In genomic region chr19:19500975-19501644, GRCh38 we compare ENCODE assay signal across 28 cellular contexts.
"Had no signal": no experiment of that assay in that cellular context is flagged by ENCODE, and none has a peak within 500 bp of the region (broad histone marks: within the 10 kb centered on the region; RNA-seq: fewer than 3 reads in every experiment).

No MANE protein-coding gene starts in this region.

- H3K4me1 ChIP-seq: adrenal gland, SJCRH30 had no signal

- H3K27me3 Mint-ChIP-seq: activated CD4-positive, alpha-beta memory T cell treated with anti-CD3 and anti-CD28 coated beads for 36 hours; activated CD4-positive, alpha-beta T cell treated with anti-CD3 and anti-CD28 coated beads, Interleukin-2, amount 10 ng/mL, durations not matched to agents 7 days and 5 days; activated naive CD8-positive, alpha-beta T cell treated with anti-CD3 and anti-CD28 coated beads, Interleukin-2, amount 10 ng/mL, durations not matched to agents 7 days and 5 days; activated T-helper 17 cell treated with anti-CD3 and anti-CD28 coated beads, Interleukin-2, amount 50 U/mL, for 72 hours had no signal

- H3K4me3 ChIP-seq: adrenal gland, MG63, SJCRH30 had no signal

- H3K27me3 ChIP-seq: adrenal gland, SJCRH30 had no signal

- H3K27ac ChIP-seq: adrenal gland, SJCRH30 had no signal

- H3K9me3 Mint-ChIP-seq: activated CD4-positive, alpha-beta memory T cell treated with anti-CD3 and anti-CD28 coated beads for 36 hours; activated CD4-positive, alpha-beta T cell treated with anti-CD3 and anti-CD28 coated beads, Interleukin-2, amount 10 ng/mL, durations not matched to agents 7 days and 5 days; activated naive CD8-positive, alpha-beta T cell treated with anti-CD3 and anti-CD28 coated beads, Interleukin-2, amount 10 ng/mL, durations not matched to agents 7 days and 5 days; activated T-helper 17 cell treated with anti-CD3 and anti-CD28 coated beads, Interleukin-2, amount 50 U/mL, for 72 hours had no signal

- H3K4me1 Mint-ChIP-seq: activated CD4-positive, alpha-beta T cell treated with anti-CD3 and anti-CD28 coated beads, Interleukin-2, amount 10 ng/mL, durations not matched to agents 7 days and 5 days; activated naive CD8-positive, alpha-beta T cell treated with anti-CD3 and anti-CD28 coated beads, Interleukin-2, amount 10 ng/mL, durations not matched to agents 7 days and 5 days had no signal

- H3K9me3 ChIP-seq: adrenal gland, MG63, SJCRH30 had no signal

- H3K27ac Mint-ChIP-seq: activated CD4-positive, alpha-beta memory T cell treated with anti-CD3 and anti-CD28 coated beads for 36 hours; activated CD4-positive, alpha-beta T cell treated with anti-CD3 and anti-CD28 coated beads, Interleukin-2, amount 10 ng/mL, durations not matched to agents 7 days and 5 days; activated naive CD8-positive, alpha-beta T cell treated with anti-CD3 and anti-CD28 coated beads, Interleukin-2, amount 10 ng/mL, durations not matched to agents 7 days and 5 days; activated T-helper 17 cell treated with anti-CD3 and anti-CD28 coated beads, Interleukin-2, amount 50 U/mL, for 72 hours had no signal

- DNase-seq: activated CD4-positive, alpha-beta memory T cell treated with anti-CD3 and anti-CD28 coated beads for 36 hours; activated CD4-positive, alpha-beta T cell treated with anti-CD3 and anti-CD28 coated beads, Interleukin-2, amount 10 ng/mL, durations not matched to agents 7 days and 5 days; activated CD4-positive, CD25-positive, alpha-beta regulatory T cell; activated CD8-positive, alpha-beta memory T cell treated with anti-CD3 and anti-CD28 coated beads for 24 hours; activated gamma-delta T cell; activated naive CD4-positive, alpha-beta T cell treated with anti-CD3 and anti-CD28 coated beads, Interleukin-2, amount 50 U/mL, for 16 hours; activated naive CD8-positive, alpha-beta T cell treated with anti-CD3 and anti-CD28 coated beads, Interleukin-2, amount 10 ng/mL, durations not matched to agents 7 days and 5 days; activated T-cell treated with anti-CD3 and anti-CD28 coated beads, Interleukin-2, amount 50 U/mL, for 48 hours; adrenal gland; cerebellar nuclear complex; MG63; MV-4-11; NCI-H1092 treated with DMSO at 0.1 percent for 48 hours; NCI-H1417 treated with DMSO at 0.1 percent for 48 hours; NCI-H1694; NCI-H2029; NCI-H2107; NCI-H446 treated with DMSO at 0.1 percent for 48 hours; NCI-H524 treated with DMSO at 0.1 percent for 48 hours; NCI-H774; OCI-M1; Right ventricle myocardium superior; RPMI8226; SJCRH30; SW 1271 had no signal

- H3K4me3 Mint-ChIP-seq: activated CD4-positive, alpha-beta memory T cell treated with anti-CD3 and anti-CD28 coated beads for 36 hours; activated CD4-positive, alpha-beta T cell treated with anti-CD3 and anti-CD28 coated beads, Interleukin-2, amount 10 ng/mL, durations not matched to agents 7 days and 5 days; activated naive CD8-positive, alpha-beta T cell treated with anti-CD3 and anti-CD28 coated beads, Interleukin-2, amount 10 ng/mL, durations not matched to agents 7 days and 5 days; activated T-helper 17 cell treated with anti-CD3 and anti-CD28 coated beads, Interleukin-2, amount 50 U/mL, for 72 hours had no signal

- ATAC-seq: activated T-helper 17 cell treated with anti-CD3 and anti-CD28 coated beads, Interleukin-2, amount 50 U/mL, for 72 hours; Panc1; SK-N-SH treated with all-trans-retinoic acid at 6 μM for 48 hours had no signal
